17 cellular contexts compared by ENCODE assay signal in the genomic region with DNA sequence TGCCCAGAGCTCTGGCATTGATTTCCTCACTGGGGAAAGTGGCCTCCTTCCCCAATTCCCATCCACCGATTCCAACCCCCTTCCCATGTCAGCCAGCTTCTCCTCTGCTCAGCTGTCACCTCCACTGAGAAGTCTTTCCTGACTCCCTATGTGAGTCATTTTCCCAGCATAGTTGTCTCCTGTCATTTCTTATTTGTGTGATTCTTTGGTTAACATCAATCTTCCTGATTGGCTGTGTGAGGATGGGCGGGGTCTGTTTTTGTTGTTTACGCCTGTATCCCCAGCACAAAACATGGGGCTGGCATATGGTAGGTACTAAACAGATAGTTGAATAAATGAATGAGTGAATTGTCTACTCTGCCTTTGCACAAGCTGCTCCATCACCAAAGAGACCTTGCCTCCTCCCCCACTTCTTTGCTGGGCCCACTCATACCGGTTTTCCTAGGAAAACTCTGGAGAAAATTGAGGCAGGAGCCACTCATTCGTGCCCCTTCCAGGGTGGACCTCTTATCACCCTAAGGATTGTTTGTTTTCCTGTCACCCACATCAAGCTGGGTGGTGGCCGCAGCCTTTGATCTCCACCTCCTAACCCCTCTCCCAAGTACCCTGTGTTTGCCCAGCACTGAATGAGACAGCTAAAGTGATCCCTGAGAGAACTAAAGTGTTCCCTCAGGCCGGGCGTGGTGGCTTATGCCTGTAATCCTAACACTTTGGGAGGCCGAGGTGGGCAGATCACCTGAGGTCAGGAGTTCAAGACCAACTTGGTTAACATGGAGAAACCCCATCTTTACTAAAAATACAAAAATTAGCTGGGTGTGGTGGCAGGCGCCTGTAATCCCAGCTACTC. TPM values are rescaled to one million over a fixed set of nuclear protein-coding genes. Genes with fewer than 3 reads are reported as not detected.
DNase-seq lines count a peak whose midpoint lies in the region; ATAC-seq and TF ChIP-seq lines count a peak whose summit lies in the region.
"Had no signal": no experiment of that assay in that cellular context is flagged by ENCODE, and none has a peak within 500 bp of the region (broad histone marks: within the 10 kb centered on the region; RNA-seq: fewer than 3 reads in every experiment).

No MANE protein-coding gene starts in this region.

- H3K4me3 Mint-ChIP-seq in Caco-2 (ENCODE audit: unreplicated experiment) (peak overlapping the region; percentile 96), nephron (peak overlapping the region in 2 of 3 experiments; percentile 40 to 52)
- H3K4me3 Mint-ChIP-seq: activated naive CD8-positive, alpha-beta T cell treated with anti-CD3 and anti-CD28 coated beads, Interleukin-2, amount 50 U/mL, for 24 hours had no signal

- H3K27ac ChIP-seq in duodenal mucosa (ENCODE audit: low read depth, low read length): no peak overlapping the region

- H3K4me1 Mint-ChIP-seq in Caco-2 (ENCODE audit: low read depth, unreplicated experiment): peaks cover 22% of the 10 kb centered on the region
- H3K4me1 Mint-ChIP-seq in nephron: peaks cover 20% of the 10 kb centered on the region

- H3K27ac Mint-ChIP-seq in Caco-2 (ENCODE audit: unreplicated experiment) (peak overlapping the region; percentile 53), nephron (peak overlapping the region in 1 of 3 experiments; percentile 74)
- H3K27ac Mint-ChIP-seq: activated naive CD8-positive, alpha-beta T cell treated with anti-CD3 and anti-CD28 coated beads, Interleukin-2, amount 50 U/mL, for 24 hours had no signal

- H3K36me3 ChIP-seq in Caco-2 (ENCODE audit: control insufficient read depth, insufficient read depth, low read length): no peaks in the 10 kb centered on the region
- no peaks in the 10 kb centered on the region for H3K36me3 ChIP-seq in duodenal mucosa (ENCODE audit: control insufficient read depth in 1 of 2, insufficient read depth in 2 of 2, low read length in 2 of 2)

- POLR2A ChIA-PET in Caco-2 (lab: Charles Lee): interaction anchor here (1.2 kb wide), 1 partner anchor 37 kb away, joined by 3 read pairs; the partner anchor contains the start of gene ERBB2

- H3K4me3 ChIP-seq in Caco-2 (ENCODE audit: low read depth, low read length) (peak overlapping the region; percentile 73; the same call in 1 of the 2 replicates), duodenal mucosa (ENCODE audit: low read depth in 1 of 2, low read length in 2 of 2) (peak overlapping the region in 1 of 2 donors; percentile 18)

- BruUV-seq in Caco-2 (replicated peaks; lab: Mats Ljungman, UMichigan): no TSS peak

- H3K27me3 Mint-ChIP-seq in Caco-2 (ENCODE audit: insufficient read depth, unreplicated experiment) (no peaks in the 10 kb centered on the region), nephron (ENCODE audit: low read depth) (peaks cover 60% of the 10 kb centered on the region)

- H3K9me3 ChIP-seq in Caco-2 (no peaks in the 10 kb centered on the region), duodenal mucosa (ENCODE audit: control insufficient read depth in 1 of 2, low read length in 2 of 2) (no peaks in the 10 kb centered on the region)

- CTCF ChIA-PET in Caco-2 (lab: Charles Lee): interaction anchor here (0.6 to 0.8 kb wide), 2 partner anchors 22 to 49 kb away, joined by 3 to 4 read pairs; partner anchors contain the start of gene PGAP3

- H3K9me3 Mint-ChIP-seq in Caco-2 (ENCODE audit: unreplicated experiment) (no peaks in the 10 kb centered on the region), nephron (no peaks in the 10 kb centered on the region)
- H3K9me3 Mint-ChIP-seq: activated naive CD8-positive, alpha-beta T cell treated with anti-CD3 and anti-CD28 coated beads, Interleukin-2, amount 50 U/mL, for 24 hours had no signal

- peak overlapping the region; percentile 86 to 88 for H3K9ac ChIP-seq in duodenal mucosa (ENCODE audit: low read depth in 1 of 2, low read length in 2 of 2)

- intact Hi-C loops in Caco-2 (cut with micrococcal nuclease; ENCODE audit: unreplicated experiment) (loop anchor here (5.0 kb wide), 1 partner anchor 99 kb away; the partner anchor contains the start of gene STARD3), cardiac septum (cut with DNase I) (no loop called here)

- TF ChIP-seq CTCF in Caco-2 (IDR thresholded peaks at IDR 0.05; ENCODE audit: insufficient read depth in 1 of 2, low read depth in 1 of 2, low read length in 1 of 2, severe bottlenecking in 1 of 2, unreplicated experiment in 1 of 2): no peak
- no peak for TF ChIP-seq CTCF in nephron (IDR thresholded peaks at IDR 0.05; ENCODE audit: unreplicated experiment in 3 of 3)
- no peak for TF ChIP-seq CTCF in GM10266 (IDR thresholded peaks at IDR 0.05; ENCODE audit: control insufficient read depth, insufficient read depth, low read depth, missing control alignments)

- peaks cover 34% of the 10 kb centered on the region for H3K4me1 ChIP-seq in Caco-2
- peaks cover 16 to 26% of the 10 kb centered on the region in 2 donors for H3K4me1 ChIP-seq in duodenal mucosa (ENCODE audit: control insufficient read depth in 1 of 2, insufficient read depth in 2 of 2, low read length in 2 of 2)

- H3K27me3 ChIP-seq in Caco-2 (replicated peaks; ENCODE audit: control insufficient read depth, insufficient read depth, low read length) (no peaks in the 10 kb centered on the region), duodenal mucosa (ENCODE audit: control insufficient read depth in 1 of 2, insufficient read depth in 2 of 2, low read length in 2 of 2) (no peaks in the 10 kb centered on the region)

- DNase-seq in Caco-2 (peak; percentile 58 to 82), NCI-H510A (lab: John Stamatoyannopoulos, UW) (peak; percentile 48), HPDE6-E6E7 (ENCODE audit: extremely low spot score) (no peak), cardiac septum (ENCODE audit: low spot score) (no peak), GM10266 (ENCODE audit: extremely low spot score) (no peak)
- DNase-seq: activated CD4-positive, CD25-positive, alpha-beta regulatory T cell; activated naive CD8-positive, alpha-beta T cell treated with anti-CD3 and anti-CD28 coated beads, Interleukin-2, amount 50 U/mL, for 24 hours; activated T-cell treated with anti-CD3 and anti-CD28 coated beads for 4 hours; DND-41; erythroblast; hypothalamus; NCI-H526; SHP77 treated with DMSO at 0.1 percent for 48 hours had no signal

- H3K36me3 Mint-ChIP-seq in Caco-2 (ENCODE audit: insufficient read depth, unreplicated experiment): peaks cover 56% of the 10 kb centered on the region
- no peaks in the 10 kb centered on the region for H3K36me3 Mint-ChIP-seq in nephron (ENCODE audit: low read depth)

- no peak for ATAC-seq in GM21515 (IDR thresholded peaks at IDR 0.05; ENCODE audit: unreplicated experiment)
- ATAC-seq: activated naive CD8-positive, alpha-beta T cell treated with anti-CD3 and anti-CD28 coated beads, Interleukin-2, amount 50 U/mL, for 24 hours had no signal

RNA-seq across cellular contexts. Expression of gene GRB7, which starts 1.2 kb away (rescaled TPM):
- total RNA-seq in Caco-2 (2022) (83.3 and 98.6 TPM in 2 replicates), cardiac septum (0.65 TPM)
- total RNA-seq: chondrocyte had no signal

RNA-seq across cellular contexts. Expression of gene MIEN1, which starts 6.2 kb away (rescaled TPM):
- total RNA-seq in Caco-2 (2022): 42.9 and 46.3 TPM in 2 replicates
- total RNA-seq in cardiac septum: 48.5 TPM

RNA-seq across cellular contexts. Expression of gene ERBB2, which starts 36.7 kb away (rescaled TPM):
- total RNA-seq in Caco-2 (2022) (121 and 124 TPM in 2 replicates), cardiac septum (84.4 TPM)

RNA-seq across cellular contexts. Expression of gene PGAP3, which starts 48.7 kb away (rescaled TPM):
- total RNA-seq in Caco-2 (2022) (14.7 and 17.4 TPM in 2 replicates), cardiac septum (15.3 TPM)

Comparison
In these comparisons a context has a peak if more than half of its experiments do, and no peak if none do; other contexts are left out.
1. DNase-seq: peak in Caco-2 (2 of 2) and NCI-H510A (single experiment); none in HPDE6-E6E7 (single experiment), cardiac septum (single experiment) and GM10266 (single experiment).
2. RNA of gene GRB7, which starts 1.2 kb away (total RNA-seq): 83.3 to 98.6 TPM in Caco-2; 0.65 TPM in cardiac septum (single experiment); every median in the first group is over 10 times any median in the second.